Comparison of ENCODE assay signal across 1 cellular context in the genomic region with DNA sequence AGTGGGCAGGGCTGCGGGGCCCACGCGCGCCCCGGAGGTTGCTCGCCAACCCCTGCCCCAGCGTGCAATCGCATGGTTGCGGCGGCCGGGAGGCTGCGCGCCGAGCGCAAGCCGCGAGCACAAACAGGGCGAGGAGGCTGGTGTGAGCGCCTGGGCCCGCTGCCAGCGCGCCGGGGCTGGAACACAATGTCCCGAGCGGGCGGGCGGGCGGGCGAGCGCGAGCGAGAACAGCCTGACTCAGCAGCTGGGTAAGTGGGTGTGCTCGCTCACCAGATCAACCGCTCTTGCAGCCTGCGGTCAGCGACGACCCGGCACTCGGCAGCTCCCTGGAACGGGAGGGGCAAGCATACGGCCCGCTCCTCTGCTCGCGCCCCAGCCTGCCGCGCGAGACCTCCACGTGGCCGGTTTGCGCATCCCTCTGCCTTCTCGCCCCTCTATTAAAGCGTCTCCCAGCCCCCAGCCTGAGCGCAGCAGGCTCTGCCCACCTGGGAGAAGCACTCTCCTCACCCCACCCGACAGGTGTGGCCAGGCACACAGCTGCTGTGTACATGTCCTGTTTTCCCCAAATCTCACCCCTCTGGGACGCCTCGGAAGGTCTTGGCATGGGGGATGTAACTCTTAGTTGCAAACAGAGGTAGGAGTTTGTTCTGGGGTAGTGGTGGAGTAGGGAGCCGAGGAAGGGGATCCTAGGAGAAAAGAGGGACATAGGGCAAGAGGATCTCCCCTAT.
TF ChIP-seq lines count a peak whose summit lies in the region.

No MANE protein-coding gene starts in this region.

TF ChIP-seq in GM12878, 131 proteins besides CTCF, POLR2A, EP300 and RAD21 (continues in another document):
- TF ChIP-seq NR2F1 (conservative IDR thresholded peaks at IDR 0.05) = peak; percentile 33; the same call in 1 of the 2 replicates
- TF ChIP-seq HDGF (IDR thresholded peaks at IDR 0.05) = peak; percentile 89
- TF ChIP-seq STAT3 (IDR thresholded peaks at IDR 0.05; ENCODE audit: low read depth, low read length) = no peak
- no peak for TF ChIP-seq ZNF24 (IDR thresholded peaks at IDR 0.05)
- peak; percentile 84; the same call in 1 of the 2 replicates for TF ChIP-seq DPF2 (IDR thresholded peaks at IDR 0.05)
- peak; percentile 65; the same call in 1 of the 2 replicates for TF ChIP-seq TCF3 (IDR thresholded peaks at IDR 0.05; ENCODE audit: borderline replicate concordance, insufficient read depth, low read depth, low read length)
- TF ChIP-seq, protein P1, sequence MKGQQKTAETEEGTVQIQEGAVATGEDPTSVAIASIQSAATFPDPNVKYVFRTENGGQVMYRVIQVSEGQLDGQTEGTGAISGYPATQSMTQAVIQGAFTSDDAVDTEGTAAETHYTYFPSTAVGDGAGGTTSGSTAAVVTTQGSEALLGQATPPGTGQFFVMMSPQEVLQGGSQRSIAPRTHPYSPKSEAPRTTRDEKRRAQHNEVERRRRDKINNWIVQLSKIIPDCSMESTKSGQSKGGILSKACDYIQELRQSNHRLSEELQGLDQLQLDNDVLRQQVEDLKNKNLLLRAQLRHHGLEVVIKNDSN (IDR thresholded peaks at IDR 0.05; ENCODE audit: borderline replicate concordance, extremely low read length, insufficient read depth, low read depth, low read length) = peak; percentile 39
- TF ChIP-seq TCF12 (IDR thresholded peaks at IDR 0.05; ENCODE audit: low read depth, low read length) = peak; percentile 89
- peak; percentile 66 for TF ChIP-seq MYC (IDR thresholded peaks at IDR 0.05; ENCODE audit: insufficient read depth, insufficient read length, insufficient replicate concordance, low read length, severe bottlenecking)
- no peak for TF ChIP-seq ETV6 (conservative IDR thresholded peaks at IDR 0.05 in 1 of 2, IDR thresholded peaks at IDR 0.05 in 1 of 2; ENCODE audit: borderline replicate concordance in 1 of 2, low read depth in 1 of 2)
- no peak for TF ChIP-seq ZNF384 (IDR thresholded peaks at IDR 0.05; ENCODE audit: borderline replicate concordance, low read depth, low read length)
- peak; percentile 79 to 89 for TF ChIP-seq BHLHE40 (IDR thresholded peaks at IDR 0.05; ENCODE audit: borderline replicate concordance in 1 of 2, low read depth in 2 of 2, low read length in 1 of 2)
- TF ChIP-seq IKZF1 (conservative IDR thresholded peaks at IDR 0.05) = peak; percentile 13; the same call in 1 of the 2 replicates
- peak; percentile 38; the same call in 1 of the 2 replicates for TF ChIP-seq MTA2 (IDR thresholded peaks at IDR 0.05; ENCODE audit: low read depth)
- peak; percentile 15 to 37; a peak in 2 of 4 replicates for TF ChIP-seq IKZF2 (IDR thresholded peaks at IDR 0.05)
- peak; percentile 9; the same call in 1 of the 2 replicates for TF ChIP-seq RCOR1 (conservative IDR thresholded peaks at IDR 0.05; ENCODE audit: low read depth, low read length)
- TF ChIP-seq TARDBP (IDR thresholded peaks at IDR 0.05; ENCODE audit: borderline replicate concordance) = 0 out of 2 replicates have a peak, but pooled peaks have one; percentile 9
- 0 out of 2 replicates have a peak, but pooled peaks have one; percentile 9 for TF ChIP-seq LARP7 (IDR thresholded peaks at IDR 0.05)
- 0 out of 2 replicates have a peak, but pooled peaks have one; percentile 21 for TF ChIP-seq ZNF217 (IDR thresholded peaks at IDR 0.05)
- 0 out of 2 replicates have a peak, but pooled peaks have one; percentile 12 for TF ChIP-seq RAD51 (IDR thresholded peaks at IDR 0.05)
- peak; percentile 50; the same call in 1 of the 2 replicates for TF ChIP-seq PAX5 (IDR thresholded peaks at IDR 0.05; ENCODE audit: borderline replicate concordance, low read depth, low read length)
- peak; percentile 22; the same call in 1 of the 2 replicates for TF ChIP-seq EED (IDR thresholded peaks at IDR 0.05; ENCODE audit: low read depth)
- peak; percentile 30; the same call in 1 of the 2 replicates for TF ChIP-seq YY1 (IDR thresholded peaks at IDR 0.05; ENCODE audit: low read depth, low read length)
- TF ChIP-seq, protein P2, sequence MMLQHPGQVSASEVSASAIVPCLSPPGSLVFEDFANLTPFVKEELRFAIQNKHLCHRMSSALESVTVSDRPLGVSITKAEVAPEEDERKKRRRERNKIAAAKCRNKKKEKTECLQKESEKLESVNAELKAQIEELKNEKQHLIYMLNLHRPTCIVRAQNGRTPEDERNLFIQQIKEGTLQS (IDR thresholded peaks at IDR 0.05; ENCODE audit: borderline replicate concordance, extremely low read depth, low read depth, low read length) = no peak
- no peak for TF ChIP-seq NFYA (IDR thresholded peaks at IDR 0.05; ENCODE audit: borderline replicate concordance, low read depth, low read length)
- TF ChIP-seq ZBED1 (IDR thresholded peaks at IDR 0.05; ENCODE audit: borderline replicate concordance) = no peak
- 0 out of 2 replicates have a peak, but pooled peaks have one; percentile 7 for TF ChIP-seq TAF1 (IDR thresholded peaks at IDR 0.05; ENCODE audit: borderline replicate concordance, low read depth, low read length)
- TF ChIP-seq POLR2AphosphoS5 (IDR thresholded peaks at IDR 0.05; ENCODE audit: low read length) = peak; percentile 37; the same call in 1 of the 2 replicates
- TF ChIP-seq CHD2 (IDR thresholded peaks at IDR 0.05; ENCODE audit: borderline replicate concordance, low read depth, low read length) = peak; percentile 67
- TF ChIP-seq SMAD1 (IDR thresholded peaks at IDR 0.05; ENCODE audit: low read depth, partially characterized antibody) = no peak
- TF ChIP-seq, protein P3, sequence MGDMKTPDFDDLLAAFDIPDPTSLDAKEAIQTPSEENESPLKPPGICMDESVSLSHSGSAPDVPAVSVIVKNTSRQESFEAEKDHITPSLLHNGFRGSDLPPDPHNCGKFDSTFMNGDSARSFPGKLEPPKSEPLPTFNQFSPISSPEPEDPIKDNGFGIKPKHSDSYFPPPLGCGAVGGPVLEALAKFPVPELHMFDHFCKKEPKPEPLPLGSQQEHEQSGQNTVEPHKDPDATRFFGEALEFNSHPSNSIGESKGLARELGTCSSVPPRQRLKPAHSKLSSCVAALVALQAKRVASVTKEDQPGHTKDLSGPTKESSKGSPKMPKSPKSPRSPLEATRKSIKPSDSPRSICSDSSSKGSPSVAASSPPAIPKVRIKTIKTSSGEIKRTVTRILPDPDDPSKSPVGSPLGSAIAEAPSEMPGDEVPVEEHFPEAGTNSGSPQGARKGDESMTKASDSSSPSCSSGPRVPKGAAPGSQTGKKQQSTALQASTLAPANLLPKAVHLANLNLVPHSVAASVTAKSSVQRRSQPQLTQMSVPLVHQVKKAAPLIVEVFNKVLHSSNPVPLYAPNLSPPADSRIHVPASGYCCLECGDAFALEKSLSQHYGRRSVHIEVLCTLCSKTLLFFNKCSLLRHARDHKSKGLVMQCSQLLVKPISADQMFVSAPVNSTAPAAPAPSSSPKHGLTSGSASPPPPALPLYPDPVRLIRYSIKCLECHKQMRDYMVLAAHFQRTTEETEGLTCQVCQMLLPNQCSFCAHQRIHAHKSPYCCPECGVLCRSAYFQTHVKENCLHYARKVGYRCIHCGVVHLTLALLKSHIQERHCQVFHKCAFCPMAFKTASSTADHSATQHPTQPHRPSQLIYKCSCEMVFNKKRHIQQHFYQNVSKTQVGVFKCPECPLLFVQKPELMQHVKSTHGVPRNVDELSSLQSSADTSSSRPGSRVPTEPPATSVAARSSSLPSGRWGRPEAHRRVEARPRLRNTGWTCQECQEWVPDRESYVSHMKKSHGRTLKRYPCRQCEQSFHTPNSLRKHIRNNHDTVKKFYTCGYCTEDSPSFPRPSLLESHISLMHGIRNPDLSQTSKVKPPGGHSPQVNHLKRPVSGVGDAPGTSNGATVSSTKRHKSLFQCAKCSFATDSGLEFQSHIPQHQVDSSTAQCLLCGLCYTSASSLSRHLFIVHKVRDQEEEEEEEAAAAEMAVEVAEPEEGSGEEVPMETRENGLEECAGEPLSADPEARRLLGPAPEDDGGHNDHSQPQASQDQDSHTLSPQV (IDR thresholded peaks at IDR 0.05) = 0 out of 2 replicates have a peak, but pooled peaks have one; percentile 5
- peak; percentile 46; the same call in 1 of the 2 replicates for TF ChIP-seq CREM (IDR thresholded peaks at IDR 0.05; ENCODE audit: low read depth)
- peak in 1 of 2 experiments; percentile 20; a peak in 1 of 4 replicates for TF ChIP-seq SRF (IDR thresholded peaks at IDR 0.05; ENCODE audit: low read depth in 2 of 2, low read length in 2 of 2)
- TF ChIP-seq, protein P4, sequence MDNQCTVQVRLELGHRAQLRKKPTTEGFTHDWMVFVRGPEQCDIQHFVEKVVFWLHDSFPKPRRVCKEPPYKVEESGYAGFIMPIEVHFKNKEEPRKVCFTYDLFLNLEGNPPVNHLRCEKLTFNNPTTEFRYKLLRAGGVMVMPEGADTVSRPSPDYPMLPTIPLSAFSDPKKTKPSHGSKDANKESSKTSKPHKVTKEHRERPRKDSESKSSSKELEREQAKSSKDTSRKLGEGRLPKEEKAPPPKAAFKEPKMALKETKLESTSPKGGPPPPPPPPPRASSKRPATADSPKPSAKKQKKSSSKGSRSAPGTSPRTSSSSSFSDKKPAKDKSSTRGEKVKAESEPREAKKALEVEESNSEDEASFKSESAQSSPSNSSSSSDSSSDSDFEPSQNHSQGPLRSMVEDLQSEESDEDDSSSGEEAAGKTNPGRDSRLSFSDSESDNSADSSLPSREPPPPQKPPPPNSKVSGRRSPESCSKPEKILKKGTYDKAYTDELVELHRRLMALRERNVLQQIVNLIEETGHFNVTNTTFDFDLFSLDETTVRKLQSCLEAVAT (IDR thresholded peaks at IDR 0.05) = peak; percentile 95
- peak; percentile 18; the same call in 1 of the 2 replicates for TF ChIP-seq RB1 (IDR thresholded peaks at IDR 0.05; ENCODE audit: borderline replicate concordance)
- peak; percentile 97; the same call in 1 of the 2 replicates for TF ChIP-seq BACH1 (IDR thresholded peaks at IDR 0.05; ENCODE audit: borderline replicate concordance)
- TF ChIP-seq CHD1 (IDR thresholded peaks at IDR 0.05; ENCODE audit: low read depth, low read length) = 0 out of 2 replicates have a peak, but pooled peaks have one; percentile 33
- no peak for TF ChIP-seq NFIC (IDR thresholded peaks at IDR 0.05; ENCODE audit: low read depth, low read length)
- TF ChIP-seq BCL11A (IDR thresholded peaks at IDR 0.05; ENCODE audit: low read depth, low read length) = 0 out of 2 replicates have a peak, but pooled peaks have one; percentile 42
- TF ChIP-seq CBX5 (IDR thresholded peaks at IDR 0.05; ENCODE audit: low read depth) = no peak
- TF ChIP-seq, protein P5, sequence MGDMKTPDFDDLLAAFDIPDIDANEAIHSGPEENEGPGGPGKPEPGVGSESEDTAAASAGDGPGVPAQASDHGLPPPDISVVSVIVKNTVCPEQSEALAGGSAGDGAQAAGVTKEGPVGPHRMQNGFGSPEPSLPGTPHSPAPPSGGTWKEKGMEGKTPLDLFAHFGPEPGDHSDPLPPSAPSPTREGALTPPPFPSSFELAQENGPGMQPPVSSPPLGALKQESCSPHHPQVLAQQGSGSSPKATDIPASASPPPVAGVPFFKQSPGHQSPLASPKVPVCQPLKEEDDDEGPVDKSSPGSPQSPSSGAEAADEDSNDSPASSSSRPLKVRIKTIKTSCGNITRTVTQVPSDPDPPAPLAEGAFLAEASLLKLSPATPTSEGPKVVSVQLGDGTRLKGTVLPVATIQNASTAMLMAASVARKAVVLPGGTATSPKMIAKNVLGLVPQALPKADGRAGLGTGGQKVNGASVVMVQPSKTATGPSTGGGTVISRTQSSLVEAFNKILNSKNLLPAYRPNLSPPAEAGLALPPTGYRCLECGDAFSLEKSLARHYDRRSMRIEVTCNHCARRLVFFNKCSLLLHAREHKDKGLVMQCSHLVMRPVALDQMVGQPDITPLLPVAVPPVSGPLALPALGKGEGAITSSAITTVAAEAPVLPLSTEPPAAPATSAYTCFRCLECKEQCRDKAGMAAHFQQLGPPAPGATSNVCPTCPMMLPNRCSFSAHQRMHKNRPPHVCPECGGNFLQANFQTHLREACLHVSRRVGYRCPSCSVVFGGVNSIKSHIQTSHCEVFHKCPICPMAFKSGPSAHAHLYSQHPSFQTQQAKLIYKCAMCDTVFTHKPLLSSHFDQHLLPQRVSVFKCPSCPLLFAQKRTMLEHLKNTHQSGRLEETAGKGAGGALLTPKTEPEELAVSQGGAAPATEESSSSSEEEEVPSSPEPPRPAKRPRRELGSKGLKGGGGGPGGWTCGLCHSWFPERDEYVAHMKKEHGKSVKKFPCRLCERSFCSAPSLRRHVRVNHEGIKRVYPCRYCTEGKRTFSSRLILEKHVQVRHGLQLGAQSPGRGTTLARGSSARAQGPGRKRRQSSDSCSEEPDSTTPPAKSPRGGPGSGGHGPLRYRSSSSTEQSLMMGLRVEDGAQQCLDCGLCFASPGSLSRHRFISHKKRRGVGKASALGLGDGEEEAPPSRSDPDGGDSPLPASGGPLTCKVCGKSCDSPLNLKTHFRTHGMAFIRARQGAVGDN (IDR thresholded peaks at IDR 0.05) = peak; percentile 84
- TF ChIP-seq, protein P6, sequence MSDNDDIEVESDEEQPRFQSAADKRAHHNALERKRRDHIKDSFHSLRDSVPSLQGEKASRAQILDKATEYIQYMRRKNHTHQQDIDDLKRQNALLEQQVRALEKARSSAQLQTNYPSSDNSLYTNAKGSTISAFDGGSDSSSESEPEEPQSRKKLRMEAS (IDR thresholded peaks at IDR 0.05; ENCODE audit: low read depth, low read length) = peak; percentile 85
- TF ChIP-seq MXI1 (IDR thresholded peaks at IDR 0.05; ENCODE audit: low read depth, low read length) = peak; percentile 68; the same call in 1 of the 2 replicates
- TF ChIP-seq RUNX3 (IDR thresholded peaks at IDR 0.05; ENCODE audit: low read length) = peak; percentile 91
- TF ChIP-seq NBN (IDR thresholded peaks at IDR 0.05) = peak; percentile 32
- TF ChIP-seq MEF2B (IDR thresholded peaks at IDR 0.05; ENCODE audit: partially characterized antibody, poor library complexity, severe bottlenecking) = peak; percentile 45
- TF ChIP-seq, protein P7, sequence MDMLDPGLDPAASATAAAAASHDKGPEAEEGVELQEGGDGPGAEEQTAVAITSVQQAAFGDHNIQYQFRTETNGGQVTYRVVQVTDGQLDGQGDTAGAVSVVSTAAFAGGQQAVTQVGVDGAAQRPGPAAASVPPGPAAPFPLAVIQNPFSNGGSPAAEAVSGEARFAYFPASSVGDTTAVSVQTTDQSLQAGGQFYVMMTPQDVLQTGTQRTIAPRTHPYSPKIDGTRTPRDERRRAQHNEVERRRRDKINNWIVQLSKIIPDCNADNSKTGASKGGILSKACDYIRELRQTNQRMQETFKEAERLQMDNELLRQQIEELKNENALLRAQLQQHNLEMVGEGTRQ (IDR thresholded peaks at IDR 0.05; ENCODE audit: borderline replicate concordance, low read depth, low read length) = peak; percentile 3; the same call in 1 of the 2 replicates
- TF ChIP-seq, protein P8, sequence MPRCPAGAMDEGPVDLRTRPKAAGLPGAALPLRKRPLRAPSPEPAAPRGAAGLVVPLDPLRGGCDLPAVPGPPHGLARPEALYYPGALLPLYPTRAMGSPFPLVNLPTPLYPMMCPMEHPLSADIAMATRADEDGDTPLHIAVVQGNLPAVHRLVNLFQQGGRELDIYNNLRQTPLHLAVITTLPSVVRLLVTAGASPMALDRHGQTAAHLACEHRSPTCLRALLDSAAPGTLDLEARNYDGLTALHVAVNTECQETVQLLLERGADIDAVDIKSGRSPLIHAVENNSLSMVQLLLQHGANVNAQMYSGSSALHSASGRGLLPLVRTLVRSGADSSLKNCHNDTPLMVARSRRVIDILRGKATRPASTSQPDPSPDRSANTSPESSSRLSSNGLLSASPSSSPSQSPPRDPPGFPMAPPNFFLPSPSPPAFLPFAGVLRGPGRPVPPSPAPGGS (IDR thresholded peaks at IDR 0.05; ENCODE audit: borderline replicate concordance, insufficient read depth, low read depth, low read length, poor library complexity, severe bottlenecking) = peak; percentile 49
- TF ChIP-seq RELA (IDR thresholded peaks at IDR 0.05; ENCODE audit: borderline replicate concordance, partially characterized antibody) = no peak
- TF ChIP-seq KLF5 (IDR thresholded peaks at IDR 0.05; ENCODE audit: partially characterized antibody) = peak; percentile 65
- TF ChIP-seq ZNF207 (IDR thresholded peaks at IDR 0.05; ENCODE audit: borderline replicate concordance) = 0 out of 2 replicates have a peak, but pooled peaks have one; percentile 70
